Comparison of ENCODE assay signal across 1 cellular context in genomic region chr12:108560752-108561719, GRCh38.
A peak's percentile ranks its signal among the peaks of the same experiment; 100 is the strongest.
TF ChIP-seq lines count a peak whose summit lies in the region.

Gene SART3, minus strand, starts transcription at chr12:108561173. Its CDS starts 19 bp downstream, at chr12:108561154.

TF ChIP-seq in HepG2, 621 proteins besides CTCF, POLR2A, EP300 and RAD21 (continued from another document):
- TF ChIP-seq, protein P1, sequence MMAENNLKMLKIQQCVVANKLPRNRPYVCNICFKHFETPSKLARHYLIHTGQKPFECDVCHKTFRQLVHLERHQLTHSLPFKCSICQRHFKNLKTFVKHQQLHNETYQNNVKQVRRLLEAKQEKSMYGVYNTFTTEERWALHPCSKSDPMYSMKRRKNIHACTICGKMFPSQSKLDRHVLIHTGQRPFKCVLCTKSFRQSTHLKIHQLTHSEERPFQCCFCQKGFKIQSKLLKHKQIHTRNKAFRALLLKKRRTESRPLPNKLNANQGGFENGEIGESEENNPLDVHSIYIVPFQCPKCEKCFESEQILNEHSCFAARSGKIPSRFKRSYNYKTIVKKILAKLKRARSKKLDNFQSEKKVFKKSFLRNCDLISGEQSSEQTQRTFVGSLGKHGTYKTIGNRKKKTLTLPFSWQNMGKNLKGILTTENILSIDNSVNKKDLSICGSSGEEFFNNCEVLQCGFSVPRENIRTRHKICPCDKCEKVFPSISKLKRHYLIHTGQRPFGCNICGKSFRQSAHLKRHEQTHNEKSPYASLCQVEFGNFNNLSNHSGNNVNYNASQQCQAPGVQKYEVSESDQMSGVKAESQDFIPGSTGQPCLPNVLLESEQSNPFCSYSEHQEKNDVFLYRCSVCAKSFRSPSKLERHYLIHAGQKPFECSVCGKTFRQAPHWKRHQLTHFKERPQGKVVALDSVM (CRISPR knock-in tag; IDR thresholded peaks at IDR 0.05), result 0 out of 2 replicates have a peak, but pooled peaks have one; percentile 12
- TF ChIP-seq NFKB2 (CRISPR knock-in tag; IDR thresholded peaks at IDR 0.05; ENCODE audit: borderline replicate concordance), result peak; percentile 76; the same call in 1 of the 2 replicates
- TF ChIP-seq POLR2G (IDR thresholded peaks at IDR 0.05; ENCODE audit: low read depth, low read length), result peak; percentile 88
- TF ChIP-seq ZNF17 (CRISPR knock-in tag; IDR thresholded peaks at IDR 0.05), result no peak
